In genomic region chr1:210915890-210916507, GRCh38 we compare ENCODE assay signal across 22 cellular contexts.
DNase-seq lines count a peak whose midpoint lies in the region; ATAC-seq, FAIRE-seq and TF ChIP-seq lines count a peak whose summit lies in the region.
"Had no signal": no experiment of that assay in that cellular context is flagged by ENCODE, and none has a peak within 500 bp of the region (broad histone marks: within the 10 kb centered on the region; RNA-seq: fewer than 3 reads in every experiment).

No MANE protein-coding gene starts in this region.

- TF ChIP-seq POLR2A in K562 (conservative IDR thresholded peaks at IDR 0.05), result no peak

- TF ChIP-seq CTCF in K562 (IDR thresholded peaks at IDR 0.05 in 2 of 3, conservative IDR thresholded peaks at IDR 0.05 in 1 of 3; ENCODE audit: insufficient read depth in 2 of 3, low read depth in 1 of 3, low read length in 3 of 3), result no peak
- no peak for TF ChIP-seq CTCF in pancreas (IDR thresholded peaks at IDR 0.05)

- POLR2A ChIA-PET in K562 (lab: Yijun Ruan, JAX), result interaction anchor here (0.6 kb wide), 1 partner anchor 424 kb away, joined by 3 read pairs; no protein-coding TSS in a partner anchor

- H3K4me1 ChIP-seq in K562 (replicated peaks in 1 of 2; ENCODE audit: control insufficient read depth in 2 of 2, insufficient read depth in 2 of 2, low read length in 2 of 2), result peaks cover 0 to 5% of the 10 kb centered on the region in 2 experiments; a peak in 2 of 5 replicates
- peaks cover 0 to 3% (median 0%) of the 10 kb centered on the region in 3 donors for H3K4me1 ChIP-seq in pancreas
- H3K4me1 ChIP-seq: Peyer's patch, SJSA1 had no signal

- 0 out of 5 replicates have a peak, but pooled peaks cover 0 to 3% of the 10 kb centered on the region in 2 experiments for H3K27me3 ChIP-seq in K562 (ENCODE audit: control insufficient read depth in 2 of 2, insufficient read depth in 2 of 2, low read length in 2 of 2)
- H3K27me3 ChIP-seq in pancreas, result no peaks in the 10 kb centered on the region
- H3K27me3 ChIP-seq: BE2C, Peyer's patch, SJSA1 had no signal

- no peak for TF ChIP-seq RAD21 in K562 (CRISPR knock-in tag; conservative IDR thresholded peaks at IDR 0.05 in 1 of 2, IDR thresholded peaks at IDR 0.05 in 1 of 2)

- H3K79me2 ChIP-seq in K562 (ENCODE audit: control insufficient read depth, insufficient read depth, low read length), result no peaks in the 10 kb centered on the region

- CTCF ChIA-PET in K562 (lab: Yijun Ruan, JAX; ENCODE audit: low intra/inter-chr PET ratio), result no interaction called here

- no peak overlapping the region for H3K27ac ChIP-seq in K562 (ENCODE audit: extremely low read depth, low read depth, low read length)
- H3K27ac ChIP-seq in pancreas, result no peak overlapping the region
- H3K27ac ChIP-seq: Peyer's patch, SJSA1 had no signal

- no TSS peak for BruUV-seq in K562 (replicated peaks; lab: Mats Ljungman, UMichigan)

- H3K9me1 ChIP-seq in K562 (ENCODE audit: control insufficient read depth, insufficient read depth, low read length), result no peaks in the 10 kb centered on the region

- no peak for FAIRE-seq in K562 (lab: Jason Lieb, UNC)
- FAIRE-seq in pancreas (lab: Jason Lieb, UNC), result no peak
- FAIRE-seq: A204.1, G401.6 had no signal

- H3K9me3 ChIP-seq in K562 (replicated peaks; ENCODE audit: control insufficient read depth, insufficient read depth, low read depth, low read length) (no peaks in the 10 kb centered on the region), pancreas (no peaks in the 10 kb centered on the region)
- H3K9me3 ChIP-seq: BE2C, Peyer's patch, SJSA1 had no signal

- in situ Hi-C loops in K562 (cut with MboI), result no loop called here

- H4K20me1 ChIP-seq in K562 (replicated peaks; ENCODE audit: control insufficient read depth, insufficient read depth, low read length), result no peaks in the 10 kb centered on the region

- no peak overlapping the region for H3K4me2 ChIP-seq in K562 (ENCODE audit: insufficient read depth, low read length)

- H3K36me3 ChIP-seq in K562 (ENCODE audit: control insufficient read depth, insufficient read depth, low read length), result no peaks in the 10 kb centered on the region
- H3K36me3 ChIP-seq in pancreas, result no peaks in the 10 kb centered on the region
- H3K36me3 ChIP-seq: BE2C, Peyer's patch, SJSA1 had no signal

- no peak for TF ChIP-seq EP300 in K562 (IDR thresholded peaks at IDR 0.05; ENCODE audit: low read length)

- ATAC-seq in K562, result no peak
- peak; percentile 17 to 86 (median 78) for ATAC-seq in pancreas
- ATAC-seq in GM18909 (IDR thresholded peaks at IDR 0.05; ENCODE audit: poor library complexity, unreplicated experiment), result no peak
- no peak for ATAC-seq in GM19467 (IDR thresholded peaks at IDR 0.05; ENCODE audit: unreplicated experiment)
- ATAC-seq: T-helper 17 cell had no signal

- H2AFZ ChIP-seq in K562 (ENCODE audit: low read depth, low read length), result no peak overlapping the region

- DNase-seq in NCI-H2171 treated with DMSO at 0.1 percent for 48 hours (lab: John Stamatoyannopoulos, UW), result peak; percentile 73
- DNase-seq in NCI-H2171 (lab: John Stamatoyannopoulos, UW), result no peak
- peak; percentile 9 for DNase-seq in NCI-H1105 (lab: John Stamatoyannopoulos, UW)
- DNase-seq in K562 (ENCODE audit: extremely low read depth in 1 of 4, low spot score in 3 of 4), result no peak
- peak in 1 of 6 donors; percentile 43 for DNase-seq in pancreas
- no peak for DNase-seq in NCI-H2081 (lab: John Stamatoyannopoulos, UW)
- DNase-seq: BE2C; Calu3; CD4-positive, CD25-positive, alpha-beta regulatory T cell; DND-41; H9; NCI-H2081 treated with DMSO at 0.1 percent for 48 hours; NCI-H226; NCI-H524; NK-92 treated with Interleukin-12 subunit alpha and Interleukin-12 subunit beta, amount 100 ng/mL, for 24 hours; Peyer's patch; T-helper 17 cell had no signal

- no peak overlapping the region for H3K9ac ChIP-seq in K562 (ENCODE audit: insufficient read depth in 1 of 2, low read depth in 2 of 2, low read length in 2 of 2)

- WGBS in K562 (ENCODE audit: insufficient coverage, low coverage, missing lambda C conversion rate), result 2% methylated on average over 6 of the region's 6 CpGs
- WGBS in pancreas, 2 donors, result 11 to 19% methylated on average over 6 of the region's 6 CpGs

- H3K4me3 ChIP-seq in K562 (no peak overlapping the region), pancreas (no peak overlapping the region)
- H3K4me3 ChIP-seq: Peyer's patch, SJSA1 had no signal

- intact Hi-C loops in K562 (cut with micrococcal nuclease), result no loop called here
- intact Hi-C loops in pancreas (cut with DNase I), result no loop called here

TF ChIP-seq in K562, 482 proteins besides CTCF, POLR2A, EP300 and RAD21:
- TF ChIP-seq ZMIZ1 (IDR thresholded peaks at IDR 0.05; ENCODE audit: low read depth in 2 of 2, low read length in 2 of 2) (no peak), PBX2 (CRISPR knock-in tag; IDR thresholded peaks at IDR 0.05; ENCODE audit: low read depth) (no peak), PBX2 (tag; conservative IDR thresholded peaks at IDR 0.05; ENCODE audit: low read depth) (0 out of 2 replicates have a peak, but pooled peaks have one; percentile 12)

Comparison
In these comparisons a context has a peak if more than half of its experiments do, and no peak if none do; other contexts are left out.
1. DNase-seq: peak in NCI-H2171 treated with DMSO at 0.1 percent for 48 hours (single experiment) and NCI-H1105 (single experiment); none in NCI-H2171 (single experiment), K562 (0 of 4) and NCI-H2081 (0 of 2).
2. ATAC-seq: peak in pancreas (4 of 4); none in K562 (single experiment), GM18909 (single experiment) and GM19467 (single experiment).